In the genomic region with DNA sequence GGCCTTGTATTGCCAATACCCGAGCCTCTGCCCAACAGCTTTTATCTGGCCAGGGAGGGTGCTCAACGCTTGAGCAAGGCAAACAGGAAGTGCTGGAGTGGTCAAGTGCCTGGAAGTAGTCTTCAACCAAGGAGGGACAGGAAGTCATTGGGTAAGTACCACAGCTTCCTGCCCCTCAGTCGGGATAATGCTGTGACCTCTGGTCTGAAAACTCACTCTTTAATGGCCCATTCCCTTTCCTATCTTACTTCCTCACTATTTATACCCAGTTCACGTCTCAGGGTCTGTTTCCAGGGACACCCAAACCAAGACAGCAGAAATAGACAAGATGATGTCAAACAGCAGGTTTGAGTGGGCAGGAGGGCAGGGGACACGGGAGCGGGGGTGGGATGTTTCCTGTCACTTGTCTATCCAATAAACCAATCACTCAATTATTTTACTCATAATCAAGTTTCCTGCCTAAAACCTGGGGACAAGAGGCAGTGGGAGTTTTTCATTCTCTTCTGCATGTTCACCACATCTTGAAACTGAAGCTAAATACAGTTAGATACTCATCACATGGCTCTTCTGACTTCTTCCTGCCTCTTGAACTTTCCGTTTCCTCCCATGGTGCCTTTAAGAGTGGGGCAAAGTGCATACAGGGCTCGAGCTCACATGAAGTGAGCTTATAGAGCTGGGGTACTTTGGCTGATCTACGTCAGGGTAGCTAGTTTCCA, we compare ENCODE assay signal across 8 cellular contexts.
A peak's percentile ranks its signal among the peaks of the same experiment; 100 is the strongest.
DNase-seq lines count a peak whose midpoint lies in the region; ATAC-seq and TF ChIP-seq lines count a peak whose summit lies in the region.

No MANE protein-coding gene starts in this region.

- H3K27ac Mint-ChIP-seq in activated CD8-positive, alpha-beta T cell treated with anti-CD3 and anti-CD28 coated beads, Interleukin-2, amount 10 ng/mL, durations not matched to agents 7 days and 5 days: peak overlapping the region; percentile 97
- peak overlapping the region; percentile 90 to 98 for H3K27ac Mint-ChIP-seq in stimulated activated naive CD8-positive, alpha-beta T cell treated with anti-CD3 and anti-CD28 coated beads, Interleukin-15, amount 100 ng/mL, for 72 hours

- ATAC-seq in GM19372 (IDR thresholded peaks at IDR 0.05; ENCODE audit: low read depth, unreplicated experiment) (peak; percentile 70), HG03442 (IDR thresholded peaks at IDR 0.05; ENCODE audit: unreplicated experiment) (peak; percentile 57), left lobe of liver (peak; percentile 49)
- ATAC-seq in activated CD8-positive, alpha-beta T cell treated with anti-CD3 and anti-CD28 coated beads, Interleukin-2, amount 10 ng/mL, durations not matched to agents 7 days and 5 days: peak; percentile 96
- ATAC-seq in stimulated activated naive CD8-positive, alpha-beta T cell treated with anti-CD3 and anti-CD28 coated beads, Interleukin-15, amount 100 ng/mL, for 72 hours: peak; percentile 96

- no peaks in the 10 kb centered on the region for H3K27me3 Mint-ChIP-seq in activated CD8-positive, alpha-beta T cell treated with anti-CD3 and anti-CD28 coated beads, Interleukin-2, amount 10 ng/mL, durations not matched to agents 7 days and 5 days (ENCODE audit: low read depth)
- no peaks in the 10 kb centered on the region for H3K27me3 Mint-ChIP-seq in stimulated activated naive CD8-positive, alpha-beta T cell treated with anti-CD3 and anti-CD28 coated beads, Interleukin-15, amount 100 ng/mL, for 72 hours

- peaks cover 12% of the 10 kb centered on the region for H3K36me3 Mint-ChIP-seq in activated CD8-positive, alpha-beta T cell treated with anti-CD3 and anti-CD28 coated beads, Interleukin-2, amount 10 ng/mL, durations not matched to agents 7 days and 5 days (ENCODE audit: low read depth)

- CTCF ChIA-PET in activated CD8-positive, alpha-beta T cell treated with anti-CD3 and anti-CD28 coated beads, Interleukin-2, amount 10 ng/mL, durations not matched to agents 7 days and 5 days (lab: Charles Lee): interaction anchor here (0.7 to 5.4 kb wide), 12 partner anchors 13 to 155 kb away, joined by 3 to 29 read pairs (median 6); a partner anchor contains a TSS

- POLR2A ChIA-PET in activated CD8-positive, alpha-beta T cell treated with anti-CD3 and anti-CD28 coated beads, Interleukin-2, amount 10 ng/mL, durations not matched to agents 7 days and 5 days (lab: Charles Lee): interaction anchor here (0.6 to 5.7 kb wide), 9 partner anchors 9 to 316 kb away, joined by 3 to 83 read pairs (median 4); a partner anchor contains a TSS

- in situ Hi-C loops in brain microvascular endothelial cell (cut with HindIII; ENCODE audit: low pct_ligation_motif_present, low sequenced_read_pairs): no loop called here

- H3K36me3 ChIP-seq in brain microvascular endothelial cell (replicated peaks): no peaks in the 10 kb centered on the region

- no peaks in the 10 kb centered on the region for H3K27me3 ChIP-seq in brain microvascular endothelial cell (replicated peaks)

- no peak overlapping the region for H3K4me3 ChIP-seq in brain microvascular endothelial cell (ENCODE audit: low read depth, low read length)

- peak; percentile 70 for DNase-seq in activated CD8-positive, alpha-beta T cell treated with anti-CD3 and anti-CD28 coated beads, Interleukin-2, amount 10 ng/mL, durations not matched to agents 7 days and 5 days
- DNase-seq in left lobe of liver (ENCODE audit: low spot score): peak; percentile 49
- DNase-seq in stimulated activated naive CD8-positive, alpha-beta T cell treated with anti-CD3 and anti-CD28 coated beads, Interleukin-15, amount 100 ng/mL, for 72 hours: peak in 1 of 2 donors; percentile 72
- no peak for DNase-seq in brain microvascular endothelial cell
- no peak for DNase-seq in DMS79 treated with DMSO at 0.1 percent for 48 hours (lab: John Stamatoyannopoulos, UW)
- DNase-seq in germinal center (ENCODE audit: low spot score): no peak

- H3K27ac ChIP-seq in brain microvascular endothelial cell: no peak overlapping the region

- H3K4me3 Mint-ChIP-seq in activated CD8-positive, alpha-beta T cell treated with anti-CD3 and anti-CD28 coated beads, Interleukin-2, amount 10 ng/mL, durations not matched to agents 7 days and 5 days: peak overlapping the region; percentile 57
- H3K4me3 Mint-ChIP-seq in stimulated activated naive CD8-positive, alpha-beta T cell treated with anti-CD3 and anti-CD28 coated beads, Interleukin-15, amount 100 ng/mL, for 72 hours: peak overlapping the region; percentile 48 to 73

- H3K4me1 Mint-ChIP-seq in activated CD8-positive, alpha-beta T cell treated with anti-CD3 and anti-CD28 coated beads, Interleukin-2, amount 10 ng/mL, durations not matched to agents 7 days and 5 days (ENCODE audit: low read depth): peaks cover 41% of the 10 kb centered on the region
- H3K4me1 Mint-ChIP-seq in stimulated activated naive CD8-positive, alpha-beta T cell treated with anti-CD3 and anti-CD28 coated beads, Interleukin-15, amount 100 ng/mL, for 72 hours: peaks cover 55% of the 10 kb centered on the region

- H3K9me3 Mint-ChIP-seq in activated CD8-positive, alpha-beta T cell treated with anti-CD3 and anti-CD28 coated beads, Interleukin-2, amount 10 ng/mL, durations not matched to agents 7 days and 5 days (ENCODE audit: insufficient read depth): peaks cover 8% of the 10 kb centered on the region
- peaks cover 0 to 16% of the 10 kb centered on the region in 2 donors for H3K9me3 Mint-ChIP-seq in stimulated activated naive CD8-positive, alpha-beta T cell treated with anti-CD3 and anti-CD28 coated beads, Interleukin-15, amount 100 ng/mL, for 72 hours

- no peak for TF ChIP-seq CTCF in brain microvascular endothelial cell (IDR thresholded peaks at IDR 0.05; ENCODE audit: low read depth, low read length, missing control alignments)

Comparison
In these comparisons a context has a peak if more than half of its experiments do, and no peak if none do; other contexts are left out.
1. DNase-seq: peak in activated CD8-positive, alpha-beta T cell treated with anti-CD3 and anti-CD28 coated beads, Interleukin-2, amount 10 ng/mL, durations not matched to agents 7 days and 5 days (single experiment) and left lobe of liver (single experiment); none in brain microvascular endothelial cell (single experiment), DMS79 treated with DMSO at 0.1 percent for 48 hours (single experiment) and germinal center (single experiment).
2. Peak in every context shown above with its lines, with median percentiles within 50 percentile points of each other: ATAC-seq.